Comparison of ENCODE assay signal across 8 cellular contexts in genomic region chr3:189947948-189948723, GRCh38.
DNase-seq lines count a peak whose midpoint lies in the region; ATAC-seq, FAIRE-seq and TF ChIP-seq lines count a peak whose summit lies in the region.

No MANE protein-coding gene starts in this region.

- DNase-seq in NCI-H524 (lab: John Stamatoyannopoulos, UW), result peak; percentile 13 to 44
- no peak for DNase-seq in NCI-H524 treated with DMSO at 0.1 percent for 48 hours (lab: John Stamatoyannopoulos, UW)
- peak; percentile 72 for DNase-seq in HT1080 (ENCODE audit: low read depth)
- DNase-seq in SKM-1 (lab: John Stamatoyannopoulos, UW; ENCODE audit: unreplicated experiment), result peak; percentile 3
- DNase-seq in keratinocyte (ENCODE audit: low read depth, low spot score), result no peak
- no peak for DNase-seq in NCI-H526 treated with DMSO at 0.1 percent for 48 hours (lab: John Stamatoyannopoulos, UW)

- peak; percentile 43 for FAIRE-seq in keratinocyte (lab: Jason Lieb, UNC)

- H3K4me2 ChIP-seq in keratinocyte (ENCODE audit: control insufficient read depth, extremely low read depth, insufficient read depth, low read depth, low read length), result peak overlapping the region; percentile 30

- H3K9me3 ChIP-seq in keratinocyte (ENCODE audit: control insufficient read depth, low read depth, low read length), result no peaks in the 10 kb centered on the region

- TF ChIP-seq CTCF in keratinocyte (optimal IDR thresholded peaks at IDR 0.05 in 1 of 3, IDR thresholded peaks at IDR 0.05 in 1 of 3, conservative IDR thresholded peaks at IDR 0.05 in 1 of 3; ENCODE audit: extremely low read depth in 1 of 3, insufficient read depth in 2 of 3, low read length in 3 of 3), result peak in 2 of 3 experiments; percentile 50 to 57

- no peaks in the 10 kb centered on the region for H4K20me1 ChIP-seq in keratinocyte (ENCODE audit: control insufficient read depth, extremely low read depth, insufficient read depth, low read length)

- no peaks in the 10 kb centered on the region for H3K79me2 ChIP-seq in keratinocyte (ENCODE audit: control insufficient read depth, insufficient read depth, low read length)

- dilution Hi-C loops in keratinocyte (cut with MboI; ENCODE audit: extremely low pct_ligation_motif_present, low sequenced_read_pairs), result no loop called here

- peak overlapping the region; percentile 64 for H2AFZ ChIP-seq in keratinocyte (ENCODE audit: control insufficient read depth, low read length)

- peaks cover 56% of the 10 kb centered on the region for H3K4me1 ChIP-seq in keratinocyte (ENCODE audit: control insufficient read depth, extremely low read depth, insufficient read depth, low read length)

- no peak for ATAC-seq in GM19397 (IDR thresholded peaks at IDR 0.05; ENCODE audit: unreplicated experiment)
- no peak for ATAC-seq in GM18909 (IDR thresholded peaks at IDR 0.05; ENCODE audit: poor library complexity, unreplicated experiment)

- H3K9me1 ChIP-seq in keratinocyte (ENCODE audit: control insufficient read depth, extremely low read depth, insufficient read depth, low read length), result no peaks in the 10 kb centered on the region

- H3K36me3 ChIP-seq in keratinocyte (ENCODE audit: control insufficient read depth in 2 of 2, extremely low read depth in 1 of 2, insufficient read depth in 2 of 2, low read length in 2 of 2), result no peaks in the 10 kb centered on the region

- no peaks in the 10 kb centered on the region for H3K27me3 ChIP-seq in keratinocyte (ENCODE audit: control insufficient read depth, extremely low read depth, insufficient read depth, low read length)

- H3K27ac ChIP-seq in keratinocyte (ENCODE audit: control insufficient read depth, insufficient read depth, low read length), result peak overlapping the region; percentile 85

- H3K9ac ChIP-seq in keratinocyte (ENCODE audit: control insufficient read depth, extremely low read depth, insufficient read depth, low read length), result peak overlapping the region; percentile 45

- H3K4me3 ChIP-seq in keratinocyte (ENCODE audit: control insufficient read depth in 2 of 3, extremely low read depth in 1 of 3, insufficient read depth in 2 of 3, low read depth in 1 of 3, low read length in 3 of 3), result no peak overlapping the region

Comparison
In these comparisons a context has a peak if more than half of its experiments do, and no peak if none do; other contexts are left out.
1. DNase-seq: peak in NCI-H524 (2 of 2), HT1080 (single experiment) and SKM-1 (single experiment); none in NCI-H524 treated with DMSO at 0.1 percent for 48 hours (single experiment), keratinocyte (single experiment) and NCI-H526 treated with DMSO at 0.1 percent for 48 hours (single experiment).